Comparison of ENCODE assay signal across 19 cellular contexts in the genomic region with DNA sequence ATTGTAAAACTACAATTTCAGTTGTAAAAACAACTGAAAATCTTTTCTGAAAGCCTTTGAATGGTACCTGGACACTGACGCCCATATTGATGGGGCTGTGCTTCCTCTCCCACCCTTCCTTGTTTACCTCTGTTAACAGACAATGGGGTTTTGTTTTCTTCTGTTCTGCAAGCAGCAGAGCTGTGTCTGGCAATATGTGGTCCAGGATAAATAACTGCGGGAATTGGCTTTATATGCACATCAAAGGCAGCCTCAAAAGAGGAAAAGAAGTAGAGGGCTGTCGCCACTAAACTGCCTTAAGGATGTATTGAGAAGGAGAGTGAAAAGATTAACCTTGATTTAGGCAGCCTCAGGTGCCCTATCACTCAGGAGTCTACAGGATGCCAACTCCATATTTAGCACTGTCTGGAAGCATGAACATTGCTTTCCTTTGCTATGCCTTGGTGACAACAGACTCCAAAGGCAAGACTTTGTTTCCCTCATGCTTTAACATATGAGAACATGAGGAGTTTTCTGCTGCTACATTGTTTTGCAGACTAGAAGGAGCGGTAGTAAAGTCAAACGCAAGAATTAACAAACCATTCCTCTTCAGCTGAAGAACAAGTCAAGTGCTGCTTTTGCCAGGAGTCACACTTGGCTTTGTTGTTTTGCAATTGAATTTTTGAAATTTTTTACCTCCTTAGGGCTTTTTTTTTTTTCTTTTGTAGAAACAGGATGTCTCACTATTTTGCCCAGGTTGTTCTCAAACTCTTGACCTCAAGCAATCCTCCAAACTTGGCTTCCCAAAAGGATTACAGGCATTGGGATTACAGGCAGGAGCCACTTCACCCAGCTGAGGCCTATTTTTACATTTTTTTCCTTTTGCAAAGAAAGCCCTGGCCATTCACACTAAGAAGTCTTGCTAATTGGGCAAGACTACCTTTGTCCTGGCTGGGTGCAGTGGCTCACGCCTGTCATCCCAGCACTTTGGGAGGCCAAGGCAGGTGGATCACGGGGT. TPM values are rescaled to one million over a fixed set of nuclear protein-coding genes. Genes with fewer than 3 reads are reported as not detected.
DNase-seq lines count a peak whose midpoint lies in the region; ATAC-seq and TF ChIP-seq lines count a peak whose summit lies in the region.
"Had no signal": no experiment of that assay in that cellular context is flagged by ENCODE, and none has a peak within 500 bp of the region (broad histone marks: within the 10 kb centered on the region; RNA-seq: fewer than 3 reads in every experiment).

No MANE protein-coding gene starts in this region.

- H3K9me3 ChIP-seq in mammary epithelial cell (replicated peaks; ENCODE audit: insufficient read depth, low read length), result no peaks in the 10 kb centered on the region
- no peaks in the 10 kb centered on the region for H3K9me3 ChIP-seq in breast epithelium
- no peaks in the 10 kb centered on the region for H3K9me3 ChIP-seq in OCI-LY3 (ENCODE audit: insufficient read depth, low read length)
- H3K9me3 ChIP-seq in thyroid gland, result no peaks in the 10 kb centered on the region
- H3K9me3 ChIP-seq: BLaER1, gastroesophageal sphincter, SJSA1, thoracic aorta had no signal

- H4K20me1 ChIP-seq in mammary epithelial cell (ENCODE audit: insufficient read depth, low read length) (no peaks in the 10 kb centered on the region), OCI-LY3 (ENCODE audit: insufficient read depth, low read length) (no peaks in the 10 kb centered on the region)
- H4K20me1 ChIP-seq: BLaER1 had no signal

- no TSS peak for BruUV-seq in mammary epithelial cell (replicated peaks; lab: Mats Ljungman, UMichigan)

- ATAC-seq in HG02678 (IDR thresholded peaks at IDR 0.05; ENCODE audit: unreplicated experiment), result no peak
- ATAC-seq: gastroesophageal sphincter, right cardiac atrium had no signal

- H3K27ac ChIP-seq in mammary epithelial cell (ENCODE audit: insufficient read depth, low read depth, low read length), result no peak overlapping the region
- H3K27ac ChIP-seq in breast epithelium, result no peak overlapping the region
- H3K27ac ChIP-seq in OCI-LY3 (ENCODE audit: low read length), result peak overlapping the region; percentile 15; the same call in 1 of the 2 replicates
- peak overlapping the region; percentile 66 to 78 (median 73) for H3K27ac ChIP-seq in thyroid gland
- H3K27ac ChIP-seq: BLaER1, gastroesophageal sphincter, neural progenitor cell, SJSA1, thoracic aorta had no signal

- dilution Hi-C loops in mammary epithelial cell (cut with HindIII; ENCODE audit: low sequenced_read_pairs), result loop anchor here (25.0 kb wide), 2 partner anchors 94 to 294 kb away; a partner anchor contains a TSS

- H3K79me2 ChIP-seq in mammary epithelial cell (ENCODE audit: insufficient read depth, low read length), result no peaks in the 10 kb centered on the region
- no peaks in the 10 kb centered on the region for H3K79me2 ChIP-seq in OCI-LY3 (ENCODE audit: low read length)

- no peaks in the 10 kb centered on the region for H3K27me3 ChIP-seq in mammary epithelial cell (ENCODE audit: insufficient read depth, low read length)
- H3K27me3 ChIP-seq in breast epithelium, result no peaks in the 10 kb centered on the region
- H3K27me3 ChIP-seq in OCI-LY3 (ENCODE audit: low read depth, low read length), result no peaks in the 10 kb centered on the region
- H3K27me3 ChIP-seq in thyroid gland, result no peaks in the 10 kb centered on the region
- H3K27me3 ChIP-seq: BLaER1, gastroesophageal sphincter, neural progenitor cell, SJSA1 had no signal

- H3K9ac ChIP-seq in mammary epithelial cell (ENCODE audit: insufficient read depth, low read length), result no peak overlapping the region
- H3K9ac ChIP-seq in OCI-LY3 (ENCODE audit: low read length), result 0 out of 2 replicates have a peak overlapping the region, but pooled peaks have one; percentile 10
- H3K9ac ChIP-seq: BLaER1, neural progenitor cell had no signal

- H2AFZ ChIP-seq in mammary epithelial cell (ENCODE audit: low read depth, low read length) (peak overlapping the region; percentile 21), OCI-LY3 (ENCODE audit: low read depth, low read length) (peak overlapping the region; percentile 82)
- H2AFZ ChIP-seq: neural progenitor cell had no signal

- H3K4me1 ChIP-seq in mammary epithelial cell (ENCODE audit: insufficient read depth, low read length), result no peaks in the 10 kb centered on the region
- H3K4me1 ChIP-seq in breast epithelium, result no peaks in the 10 kb centered on the region
- H3K4me1 ChIP-seq in OCI-LY3 (ENCODE audit: low read length), result peaks cover 41% of the 10 kb centered on the region
- H3K4me1 ChIP-seq in thyroid gland, result peaks cover 6 to 14% of the 10 kb centered on the region in 2 donors
- H3K4me1 ChIP-seq: BLaER1, gastroesophageal sphincter, neural progenitor cell, SJSA1 had no signal

- TF ChIP-seq CTCF in mammary epithelial cell (conservative IDR thresholded peaks at IDR 0.05 in 1 of 2, IDR thresholded peaks at IDR 0.05 in 1 of 2; ENCODE audit: extremely low read depth in 1 of 2, insufficient read depth in 1 of 2, low read depth in 1 of 2, low read length in 2 of 2), result no peak
- TF ChIP-seq CTCF in breast epithelium (IDR thresholded peaks at IDR 0.05), result no peak
- no peak for TF ChIP-seq CTCF in OCI-LY3 (IDR thresholded peaks at IDR 0.05; ENCODE audit: low read depth, low read length)
- no peak for TF ChIP-seq CTCF in fibroblast of pulmonary artery (IDR thresholded peaks at IDR 0.05; ENCODE audit: low read length, missing control alignments)
- no peak for TF ChIP-seq CTCF in thyroid gland (IDR thresholded peaks at IDR 0.05)

- 72% methylated on average over 7 of the region's 7 CpGs for WGBS in mammary epithelial cell (ENCODE audit: low coverage, missing lambda C conversion rate)
- WGBS in thyroid gland, 2 donors, result 41 to 46% methylated on average over 7 of the region's 7 CpGs

- intact Hi-C loops in mammary epithelial cell (cut with micrococcal nuclease), result no loop called here
- intact Hi-C loops in breast epithelium (cut with DNase I; ENCODE audit: low total_unique reads), result no loop called here
- intact Hi-C loops in thyroid gland (cut with DNase I), result no loop called here

- H3K36me3 ChIP-seq in mammary epithelial cell (ENCODE audit: insufficient read depth, low read length), result no peaks in the 10 kb centered on the region
- H3K36me3 ChIP-seq in breast epithelium, result no peaks in the 10 kb centered on the region
- H3K36me3 ChIP-seq in OCI-LY3 (replicated peaks; ENCODE audit: low read depth, low read length), result no peaks in the 10 kb centered on the region
- H3K36me3 ChIP-seq in thyroid gland, result no peaks in the 10 kb centered on the region
- H3K36me3 ChIP-seq: BLaER1, gastroesophageal sphincter, neural progenitor cell, SJSA1, thoracic aorta had no signal

- CTCF ChIA-PET in mammary epithelial cell (lab: Charles Lee; ENCODE audit: low non-redundant PET), result no interaction called here

- DNase-seq in mammary epithelial cell, result no peak
- DNase-seq in breast epithelium (ENCODE audit: low spot score in 2 of 2), result no peak
- peak; percentile 3 for DNase-seq in fibroblast of pulmonary artery (ENCODE audit: low read depth)
- DNase-seq in thyroid gland, result peak; percentile 40 to 44
- no peak for DNase-seq in cerebellar nuclear complex (lab: John Stamatoyannopoulos, UW)
- no peak for DNase-seq in NCI-H69 (lab: John Stamatoyannopoulos, UW)
- DNase-seq: amygdala, Kasumi-1, NCI-H345, right cardiac atrium had no signal

- TF ChIP-seq POLR2A in breast epithelium (IDR thresholded peaks at IDR 0.05) (no peak), thyroid gland (IDR thresholded peaks at IDR 0.05) (no peak)

- no peak overlapping the region for H3K4me2 ChIP-seq in mammary epithelial cell (ENCODE audit: insufficient read depth, low read depth, low read length)
- H3K4me2 ChIP-seq in OCI-LY3 (ENCODE audit: low read length), result peak overlapping the region; percentile 62
- H3K4me2 ChIP-seq: BLaER1, neural progenitor cell had no signal

- no peak overlapping the region for H3K4me3 ChIP-seq in mammary epithelial cell (replicated peaks in 1 of 3; ENCODE audit: insufficient read depth in 1 of 3, low read depth in 2 of 3, low read length in 3 of 3)
- H3K4me3 ChIP-seq in breast epithelium, result no peak overlapping the region
- H3K4me3 ChIP-seq in OCI-LY3 (ENCODE audit: low read length), result peak overlapping the region; percentile 24
- H3K4me3 ChIP-seq in fibroblast of pulmonary artery (replicated peaks; ENCODE audit: low read depth, low read length), result no peak overlapping the region
- H3K4me3 ChIP-seq in thyroid gland (replicated peaks in 1 of 3), result no peak overlapping the region
- H3K4me3 ChIP-seq: BLaER1, gastroesophageal sphincter, neural progenitor cell, SJSA1, thoracic aorta had no signal

- in situ Hi-C loops in mammary epithelial cell (cut with MboI; ENCODE audit: low sequenced_read_pairs in 2 of 2), result loop anchor here in 1 of 2 donors (10.0 kb wide), 1 partner anchor 307 kb away; a partner anchor contains a TSS

RNA-seq across cellular contexts. Expression of a gene that starts 3.0 kb away (rescaled TPM):
- total RNA-seq in mammary epithelial cell (not detected), breast epithelium (not detected), thyroid gland (not detected)
- polyA plus RNA-seq in mammary epithelial cell, result not detected
- not detected for polyA minus RNA-seq in mammary epithelial cell
- total RNA-seq: mesenteric fat pad, OCI-LY7, right cardiac atrium, SJSA1, thoracic aorta had no signal
- polyA plus RNA-seq: right cardiac atrium had no signal

Comparison
In these comparisons a context has a peak if more than half of its experiments do, and no peak if none do; other contexts are left out.
1. DNase-seq: peak in fibroblast of pulmonary artery (single experiment) and thyroid gland (2 of 2); none in mammary epithelial cell (single experiment), breast epithelium (0 of 2), cerebellar nuclear complex (0 of 2) and NCI-H69 (single experiment).
2. H3K27ac ChIP-seq: peak in OCI-LY3 (single experiment) and thyroid gland (3 of 3); none in mammary epithelial cell (single experiment) and breast epithelium (0 of 2).